In the genomic region with DNA sequence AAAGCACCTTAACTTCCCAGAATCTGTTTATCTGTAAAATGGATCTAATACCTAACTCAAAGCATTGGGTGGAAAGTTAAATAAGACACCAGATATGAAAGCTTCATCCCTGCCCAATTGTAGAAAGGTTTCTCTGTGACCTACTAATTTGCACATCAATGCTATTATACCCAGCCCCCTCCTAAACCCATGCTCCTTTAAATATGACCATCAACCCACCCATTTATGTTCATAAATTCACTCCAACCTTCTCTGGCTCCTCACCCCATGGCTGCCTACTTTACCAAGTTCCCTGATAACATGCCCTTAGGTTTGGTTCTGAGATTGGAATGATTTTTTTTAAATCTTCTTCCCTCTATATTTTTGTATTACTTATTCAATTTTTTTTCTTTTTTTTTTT, we compare ENCODE assay signal across 2 cellular contexts.
A peak's percentile ranks its signal among the peaks of the same experiment; 100 is the strongest.
TF ChIP-seq lines count a peak whose summit lies in the region.

No MANE protein-coding gene starts in this region.

TF ChIP-seq in HepG2, 621 proteins besides CTCF, POLR2A, EP300 and RAD21:
- TF ChIP-seq, protein P1, sequence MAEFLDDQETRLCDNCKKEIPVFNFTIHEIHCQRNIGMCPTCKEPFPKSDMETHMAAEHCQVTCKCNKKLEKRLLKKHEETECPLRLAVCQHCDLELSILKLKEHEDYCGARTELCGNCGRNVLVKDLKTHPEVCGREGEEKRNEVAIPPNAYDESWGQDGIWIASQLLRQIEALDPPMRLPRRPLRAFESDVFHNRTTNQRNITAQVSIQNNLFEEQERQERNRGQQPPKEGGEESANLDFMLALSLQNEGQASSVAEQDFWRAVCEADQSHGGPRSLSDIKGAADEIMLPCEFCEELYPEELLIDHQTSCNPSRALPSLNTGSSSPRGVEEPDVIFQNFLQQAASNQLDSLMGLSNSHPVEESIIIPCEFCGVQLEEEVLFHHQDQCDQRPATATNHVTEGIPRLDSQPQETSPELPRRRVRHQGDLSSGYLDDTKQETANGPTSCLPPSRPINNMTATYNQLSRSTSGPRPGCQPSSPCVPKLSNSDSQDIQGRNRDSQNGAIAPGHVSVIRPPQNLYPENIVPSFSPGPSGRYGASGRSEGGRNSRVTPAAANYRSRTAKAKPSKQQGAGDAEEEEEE (CRISPR knock-in tag; IDR thresholded peaks at IDR 0.05; ENCODE audit: borderline replicate concordance) = no peak
- no peak for TF ChIP-seq GLI4 (CRISPR knock-in tag; IDR thresholded peaks at IDR 0.05; ENCODE audit: borderline replicate concordance)
- TF ChIP-seq ZNF3 (CRISPR knock-in tag; IDR thresholded peaks at IDR 0.05) = no peak
- TF ChIP-seq JUND (CRISPR knock-in tag; IDR thresholded peaks at IDR 0.05) = no peak
- TF ChIP-seq SKI (IDR thresholded peaks at IDR 0.05; ENCODE audit: partially characterized antibody) = no peak
- no peak for TF ChIP-seq FOXP1 (IDR thresholded peaks at IDR 0.05)
- TF ChIP-seq FOXP1 (CRISPR knock-in tag; IDR thresholded peaks at IDR 0.05) = no peak
- TF ChIP-seq THYN1 (CRISPR knock-in tag; IDR thresholded peaks at IDR 0.05; ENCODE audit: borderline replicate concordance, low read depth) = no peak
- TF ChIP-seq IRX3 (CRISPR knock-in tag; IDR thresholded peaks at IDR 0.05; ENCODE audit: borderline replicate concordance, low read depth) = no peak
- TF ChIP-seq, protein P2, sequence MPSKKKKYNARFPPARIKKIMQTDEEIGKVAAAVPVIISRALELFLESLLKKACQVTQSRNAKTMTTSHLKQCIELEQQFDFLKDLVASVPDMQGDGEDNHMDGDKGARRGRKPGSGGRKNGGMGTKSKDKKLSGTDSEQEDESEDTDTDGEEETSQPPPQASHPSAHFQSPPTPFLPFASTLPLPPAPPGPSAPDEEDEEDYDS (CRISPR knock-in tag; IDR thresholded peaks at IDR 0.05) = no peak
- TF ChIP-seq SCMH1 (CRISPR knock-in tag; IDR thresholded peaks at IDR 0.05; ENCODE audit: borderline replicate concordance) = no peak
- TF ChIP-seq CCDC6 (CRISPR knock-in tag; IDR thresholded peaks at IDR 0.05) = no peak
- TF ChIP-seq ZFP37 (CRISPR knock-in tag; IDR thresholded peaks at IDR 0.05; ENCODE audit: borderline replicate concordance) = no peak

TF ChIP-seq in K562, 482 proteins besides CTCF, POLR2A, EP300 and RAD21:
- TF ChIP-seq FOXA1 (IDR thresholded peaks at IDR 0.05; ENCODE audit: borderline replicate concordance) = no peak
- TF ChIP-seq, protein P3, sequence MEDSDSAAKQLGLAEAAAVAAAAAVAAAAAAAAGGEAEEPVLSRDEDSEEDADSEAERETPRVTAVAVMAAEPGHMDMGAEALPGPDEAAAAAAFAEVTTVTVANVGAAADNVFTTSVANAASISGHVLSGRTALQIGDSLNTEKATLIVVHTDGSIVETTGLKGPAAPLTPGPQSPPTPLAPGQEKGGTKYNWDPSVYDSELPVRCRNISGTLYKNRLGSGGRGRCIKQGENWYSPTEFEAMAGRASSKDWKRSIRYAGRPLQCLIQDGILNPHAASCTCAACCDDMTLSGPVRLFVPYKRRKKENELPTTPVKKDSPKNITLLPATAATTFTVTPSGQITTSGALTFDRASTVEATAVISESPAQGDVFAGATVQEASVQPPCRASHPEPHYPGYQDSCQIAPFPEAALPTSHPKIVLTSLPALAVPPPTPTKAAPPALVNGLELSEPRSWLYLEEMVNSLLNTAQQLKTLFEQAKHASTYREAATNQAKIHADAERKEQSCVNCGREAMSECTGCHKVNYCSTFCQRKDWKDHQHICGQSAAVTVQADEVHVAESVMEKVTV (CRISPR knock-in tag; IDR thresholded peaks at IDR 0.05) = no peak
- TF ChIP-seq, protein P4, sequence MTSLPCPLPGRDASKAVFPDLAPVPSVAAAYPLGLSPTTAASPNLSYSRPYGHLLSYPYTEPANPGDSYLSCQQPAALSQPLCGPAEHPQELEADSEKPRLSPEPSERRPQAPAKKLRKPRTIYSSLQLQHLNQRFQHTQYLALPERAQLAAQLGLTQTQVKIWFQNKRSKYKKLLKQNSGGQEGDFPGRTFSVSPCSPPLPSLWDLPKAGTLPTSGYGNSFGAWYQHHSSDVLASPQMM (CRISPR knock-in tag; IDR thresholded peaks at IDR 0.05) = no peak
- TF ChIP-seq, protein P5, sequence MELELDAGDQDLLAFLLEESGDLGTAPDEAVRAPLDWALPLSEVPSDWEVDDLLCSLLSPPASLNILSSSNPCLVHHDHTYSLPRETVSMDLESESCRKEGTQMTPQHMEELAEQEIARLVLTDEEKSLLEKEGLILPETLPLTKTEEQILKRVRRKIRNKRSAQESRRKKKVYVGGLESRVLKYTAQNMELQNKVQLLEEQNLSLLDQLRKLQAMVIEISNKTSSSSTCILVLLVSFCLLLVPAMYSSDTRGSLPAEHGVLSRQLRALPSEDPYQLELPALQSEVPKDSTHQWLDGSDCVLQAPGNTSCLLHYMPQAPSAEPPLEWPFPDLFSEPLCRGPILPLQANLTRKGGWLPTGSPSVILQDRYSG (tag; conservative IDR thresholded peaks at IDR 0.05; ENCODE audit: low read depth) = no peak
- no peak for TF ChIP-seq HDAC1 (IDR thresholded peaks at IDR 0.05)
- TF ChIP-seq, protein P6, sequence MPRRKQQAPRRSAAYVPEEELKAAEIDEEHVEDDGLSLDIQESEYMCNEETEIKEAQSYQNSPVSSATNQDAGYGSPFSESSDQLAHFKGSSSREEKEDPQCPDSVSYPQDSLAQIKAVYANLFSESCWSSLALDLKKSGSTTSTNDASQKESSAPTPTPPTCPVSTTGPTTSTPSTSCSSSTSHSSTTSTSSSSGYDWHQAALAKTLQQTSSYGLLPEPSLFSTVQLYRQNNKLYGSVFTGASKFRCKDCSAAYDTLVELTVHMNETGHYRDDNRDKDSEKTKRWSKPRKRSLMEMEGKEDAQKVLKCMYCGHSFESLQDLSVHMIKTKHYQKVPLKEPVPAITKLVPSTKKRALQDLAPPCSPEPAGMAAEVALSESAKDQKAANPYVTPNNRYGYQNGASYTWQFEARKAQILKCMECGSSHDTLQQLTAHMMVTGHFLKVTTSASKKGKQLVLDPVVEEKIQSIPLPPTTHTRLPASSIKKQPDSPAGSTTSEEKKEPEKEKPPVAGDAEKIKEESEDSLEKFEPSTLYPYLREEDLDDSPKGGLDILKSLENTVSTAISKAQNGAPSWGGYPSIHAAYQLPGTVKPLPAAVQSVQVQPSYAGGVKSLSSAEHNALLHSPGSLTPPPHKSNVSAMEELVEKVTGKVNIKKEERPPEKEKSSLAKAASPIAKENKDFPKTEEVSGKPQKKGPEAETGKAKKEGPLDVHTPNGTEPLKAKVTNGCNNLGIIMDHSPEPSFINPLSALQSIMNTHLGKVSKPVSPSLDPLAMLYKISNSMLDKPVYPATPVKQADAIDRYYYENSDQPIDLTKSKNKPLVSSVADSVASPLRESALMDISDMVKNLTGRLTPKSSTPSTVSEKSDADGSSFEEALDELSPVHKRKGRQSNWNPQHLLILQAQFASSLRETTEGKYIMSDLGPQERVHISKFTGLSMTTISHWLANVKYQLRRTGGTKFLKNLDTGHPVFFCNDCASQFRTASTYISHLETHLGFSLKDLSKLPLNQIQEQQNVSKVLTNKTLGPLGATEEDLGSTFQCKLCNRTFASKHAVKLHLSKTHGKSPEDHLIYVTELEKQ (CRISPR knock-in tag; IDR thresholded peaks at IDR 0.05) = no peak
- no peak for TF ChIP-seq MAFG (tag; conservative IDR thresholded peaks at IDR 0.05)
- peak; percentile 74 for TF ChIP-seq RBM25 (IDR thresholded peaks at IDR 0.05; ENCODE audit: low read depth, low read length, severe bottlenecking)
TF ChIP-seq in K562: peak in this region for 1.
